ENCODE assay signal across 10 cellular contexts in the genomic region with DNA sequence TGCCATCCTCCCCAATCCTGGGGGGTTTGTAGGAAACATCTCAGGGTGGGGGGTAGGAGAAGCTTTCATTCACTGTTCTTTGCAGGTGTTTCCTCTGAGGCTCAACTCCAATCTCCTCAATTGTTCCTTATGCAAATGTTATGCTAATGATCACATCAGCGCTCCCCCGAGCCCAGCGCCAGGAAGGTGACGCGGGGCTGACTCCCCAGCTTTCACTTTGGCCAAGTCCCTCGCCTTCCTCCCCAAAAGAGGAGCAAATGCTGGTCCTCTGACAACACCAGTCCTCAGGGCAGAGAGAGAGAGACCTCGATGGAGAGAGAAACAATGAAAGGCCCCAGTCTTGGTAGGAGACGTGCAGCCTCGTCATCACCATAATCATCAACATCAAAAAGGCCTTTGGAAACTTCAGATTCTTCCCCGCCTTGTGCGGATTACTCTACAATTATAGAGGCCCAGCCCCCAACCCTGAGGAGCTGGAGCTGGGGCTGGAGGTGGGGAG. TPM values are rescaled to one million over a fixed set of nuclear protein-coding genes. Genes with fewer than 3 reads are reported as not detected.
DNase-seq lines count a peak whose midpoint lies in the region; ATAC-seq and TF ChIP-seq lines count a peak whose summit lies in the region.
"Had no signal": no experiment of that assay in that cellular context is flagged by ENCODE, and none has a peak within 500 bp of the region (broad histone marks: within the 10 kb centered on the region; RNA-seq: fewer than 3 reads in every experiment).

No MANE protein-coding gene starts in this region.

- H3K27ac Mint-ChIP-seq in HFFc6 (no peak overlapping the region; the same call in 1 of the 2 replicates), WTC11 (peak overlapping the region; percentile 100), immature natural killer cell (no peak overlapping the region)
- H3K27ac Mint-ChIP-seq: activated naive CD8-positive, alpha-beta T cell treated with anti-CD3 and anti-CD28 coated beads, Interleukin-2, amount 10 ng/mL, durations not matched to agents 7 days and 5 days had no signal

- POLR2A ChIA-PET in WTC11 (lab: Charles Lee), result interaction anchor here (0.7 to 3.4 kb wide), 16 partner anchors 11 to 149 kb away, joined by 3 to 54 read pairs (median 5); a partner anchor contains a TSS

- H3K4me1 Mint-ChIP-seq in HFFc6 (ENCODE audit: low read depth) (peaks cover 46% of the 10 kb centered on the region), WTC11 (peaks cover 97% of the 10 kb centered on the region), immature natural killer cell (no peaks in the 10 kb centered on the region)

- H3K27me3 Mint-ChIP-seq in HFFc6 (ENCODE audit: insufficient read depth), result peaks cover 2% of the 10 kb centered on the region
- H3K27me3 Mint-ChIP-seq in WTC11 (ENCODE audit: low read depth), result no peaks in the 10 kb centered on the region
- peaks cover 0 to 4% (median 3%) of the 10 kb centered on the region in 3 donors for H3K27me3 Mint-ChIP-seq in immature natural killer cell (ENCODE audit: low read depth in 3 of 3)

- H3K4me3 ChIP-seq in stomach smooth muscle (ENCODE audit: low read length in 2 of 2) (no peak overlapping the region), aorta (ENCODE audit: low read length in 2 of 2) (no peak overlapping the region)

- DNase-seq in HFFc6, result no peak
- DNase-seq in WTC11 (ENCODE audit: low spot score), result peak; percentile 81
- peak; percentile 94 for DNase-seq in iPS DF 19.7 (ENCODE audit: low read depth, low spot score)
- no peak for DNase-seq in immature natural killer cell
- DNase-seq in aorta, result no peak
- DNase-seq: activated naive CD8-positive, alpha-beta T cell treated with anti-CD3 and anti-CD28 coated beads, Interleukin-2, amount 10 ng/mL, durations not matched to agents 7 days and 5 days; effector memory CD4-positive, alpha-beta T cell; naive thymus-derived CD4-positive, alpha-beta T cell had no signal

- TF ChIP-seq CTCF in HFFc6 (IDR thresholded peaks at IDR 0.05), result no peak
- TF ChIP-seq CTCF in WTC11 (IDR thresholded peaks at IDR 0.05), result no peak

- CTCF ChIA-PET in WTC11 (lab: Charles Lee), result interaction anchor here (0.7 to 5.8 kb wide), 26 partner anchors 11 to 169 kb away, joined by 3 to 79 read pairs (median 6); a partner anchor contains a TSS

- H3K9ac ChIP-seq in stomach smooth muscle (ENCODE audit: low read length in 2 of 2), result no peak overlapping the region

- 83 to 86% methylated on average over 11 of the region's 11 CpGs for WGBS in aorta, 2 donors

- no peaks in the 10 kb centered on the region for H3K36me3 Mint-ChIP-seq in HFFc6 (ENCODE audit: low read depth)
- no peaks in the 10 kb centered on the region for H3K36me3 Mint-ChIP-seq in WTC11
- H3K36me3 Mint-ChIP-seq in immature natural killer cell, result peaks cover 0 to 3% (median 0%) of the 10 kb centered on the region in 3 donors
- H3K36me3 Mint-ChIP-seq: activated naive CD8-positive, alpha-beta T cell treated with anti-CD3 and anti-CD28 coated beads, Interleukin-2, amount 10 ng/mL, durations not matched to agents 7 days and 5 days; naive thymus-derived CD4-positive, alpha-beta T cell had no signal

- H3K9me3 Mint-ChIP-seq in HFFc6 (no peaks in the 10 kb centered on the region), WTC11 (no peaks in the 10 kb centered on the region), immature natural killer cell (no peaks in the 10 kb centered on the region)
- H3K9me3 Mint-ChIP-seq: activated naive CD8-positive, alpha-beta T cell treated with anti-CD3 and anti-CD28 coated beads, Interleukin-2, amount 10 ng/mL, durations not matched to agents 7 days and 5 days; naive thymus-derived CD4-positive, alpha-beta T cell had no signal

- H3K36me3 ChIP-seq in stomach smooth muscle (ENCODE audit: control insufficient read depth in 2 of 2, insufficient read depth in 2 of 2, low read length in 2 of 2) (no peaks in the 10 kb centered on the region), aorta (ENCODE audit: control insufficient read depth in 1 of 2, insufficient read depth in 2 of 2, low read length in 1 of 2) (no peaks in the 10 kb centered on the region)

- intact Hi-C loops in aorta (cut with DNase I), result no loop called here

- no peaks in the 10 kb centered on the region for H3K9me3 ChIP-seq in stomach smooth muscle (ENCODE audit: control insufficient read depth in 2 of 2, low read length in 2 of 2)
- no peaks in the 10 kb centered on the region for H3K9me3 ChIP-seq in aorta (ENCODE audit: control insufficient read depth, low read length)

- H3K4me3 Mint-ChIP-seq in HFFc6 (peak overlapping the region; percentile 49; the same call in 1 of the 2 replicates), WTC11 (peak overlapping the region; percentile 67), immature natural killer cell (no peak overlapping the region)
- H3K4me3 Mint-ChIP-seq: activated naive CD8-positive, alpha-beta T cell treated with anti-CD3 and anti-CD28 coated beads, Interleukin-2, amount 10 ng/mL, durations not matched to agents 7 days and 5 days had no signal

- ATAC-seq in WTC11 (peak; percentile 62), esophagus mucosa (no peak), aorta (ENCODE audit: low FRiP score) (no peak)
- ATAC-seq: naive thymus-derived CD4-positive, alpha-beta T cell had no signal

- H3K4me1 ChIP-seq in stomach smooth muscle (ENCODE audit: control insufficient read depth, insufficient read depth, low read length), result peaks cover 19% of the 10 kb centered on the region
- H3K4me1 ChIP-seq in aorta (ENCODE audit: control insufficient read depth in 1 of 2, insufficient read depth in 2 of 2, low read length in 2 of 2), result no peaks in the 10 kb centered on the region

- H3K27ac ChIP-seq in stomach smooth muscle (ENCODE audit: low read length) (peak overlapping the region; percentile 31), aorta (ENCODE audit: low read depth in 1 of 2, low read length in 2 of 2) (no peak overlapping the region)

- H3K27me3 ChIP-seq in stomach smooth muscle (ENCODE audit: control insufficient read depth in 1 of 2, insufficient read depth in 2 of 2, low read length in 2 of 2) (peaks cover 0 to 22% of the 10 kb centered on the region in 2 donors), aorta (ENCODE audit: control insufficient read depth in 1 of 2, insufficient read depth in 2 of 2, low read length in 1 of 2) (no peaks in the 10 kb centered on the region)

TF ChIP-seq in WTC11, 78 proteins besides CTCF, POLR2A, EP300 and RAD21:
- peak; percentile 61; the same call in 1 of the 2 replicates for TF ChIP-seq CREM (CRISPR knock-in tag; IDR thresholded peaks at IDR 0.05)
- TF ChIP-seq ZNF263 (CRISPR knock-in tag; IDR thresholded peaks at IDR 0.05; ENCODE audit: low read depth), result peak; percentile 99
- no peak for TF ChIP-seq TEAD4 (CRISPR knock-in tag; IDR thresholded peaks at IDR 0.05)
- no peak for TF ChIP-seq CBFB (CRISPR knock-in tag; IDR thresholded peaks at IDR 0.05; ENCODE audit: low read depth)
- TF ChIP-seq SP1 (CRISPR knock-in tag; conservative IDR thresholded peaks at IDR 0.05), result peak; percentile 29; the same call in 1 of the 2 replicates
- TF ChIP-seq, protein P1, sequence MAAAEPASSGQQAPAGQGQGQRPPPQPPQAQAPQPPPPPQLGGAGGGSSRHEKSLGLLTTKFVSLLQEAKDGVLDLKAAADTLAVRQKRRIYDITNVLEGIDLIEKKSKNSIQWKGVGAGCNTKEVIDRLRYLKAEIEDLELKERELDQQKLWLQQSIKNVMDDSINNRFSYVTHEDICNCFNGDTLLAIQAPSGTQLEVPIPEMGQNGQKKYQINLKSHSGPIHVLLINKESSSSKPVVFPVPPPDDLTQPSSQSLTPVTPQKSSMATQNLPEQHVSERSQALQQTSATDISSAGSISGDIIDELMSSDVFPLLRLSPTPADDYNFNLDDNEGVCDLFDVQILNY (CRISPR knock-in tag; IDR thresholded peaks at IDR 0.05), result peak; percentile 69; the same call in 1 of the 2 replicates

RNA-seq across cellular contexts. Expression of a gene that starts 39.1 kb away (rescaled TPM):
- total RNA-seq in HFFc6 (2021; fragmentation: NEBNext Ultra II Directional; extraction: Animal tissue kit (Norgen Biotek cat#: 25700)), result under 1 TPM in 5 of 6 experiments, not detected in 1; 0.07 to 0.18 (median 0.07) TPM
- total RNA-seq in WTC11 (2021) (105 to 108 TPM (median 108 TPM) in 3 replicates), esophagus mucosa (62.7 TPM), aorta (10 to 100 TPM; 29.4 to 41.9 TPM)
- polyA plus RNA-seq in immature natural killer cell (10 to 100 TPM; 19.0 to 26.7 (median 21.8) TPM), aorta (1 to 10 TPM; 1.4 to 2.5 TPM)
- total RNA-seq: activated naive CD8-positive, alpha-beta T cell treated with anti-CD3 and anti-CD28 coated beads, Interleukin-2, amount 10 ng/mL, durations not matched to agents 7 days and 5 days had no signal

Comparison
In these comparisons a context has a peak if more than half of its experiments do, and no peak if none do; other contexts are left out.
1. DNase-seq: peak in WTC11 (single experiment) and iPS DF 19.7 (single experiment); none in HFFc6 (single experiment), immature natural killer cell (0 of 3) and aorta (0 of 2).
2. H3K4me3 Mint-ChIP-seq: peak in HFFc6 (single experiment) and WTC11 (single experiment); none in immature natural killer cell (0 of 5).
3. RNA of a gene that starts 39.1 kb away (total RNA-seq): 105 to 108 TPM in WTC11, 62.7 TPM in esophagus mucosa (single experiment) and 29.4 to 41.9 TPM in aorta; 0.07 to 0.18 TPM in HFFc6; every median in the first group is over 10 times any median in the second.